Comparison of ENCODE assay signal across 8 cellular contexts in genomic region chr2:156333951-156334495, GRCh38. TPM values are rescaled to one million over a fixed set of nuclear protein-coding genes. Genes with fewer than 3 reads are reported as not detected.
DNase-seq lines count a peak whose midpoint lies in the region; TF ChIP-seq lines count a peak whose summit lies in the region.

No MANE protein-coding gene starts in this region.

- POLR2A ChIA-PET in activated CD4-positive, alpha-beta memory T cell treated with anti-CD3 and anti-CD28 coated beads for 36 hours (lab: Charles Lee): interaction anchor here (1.3 to 4.2 kb wide), 7 partner anchors 7 to 103 kb away, joined by 3 to 39 read pairs (median 11); no protein-coding TSS in a partner anchor

- H3K36me3 Mint-ChIP-seq in activated CD4-positive, alpha-beta memory T cell treated with anti-CD3 and anti-CD28 coated beads for 36 hours: peaks cover 15% of the 10 kb centered on the region

- peak overlapping the region; percentile 75 for H3K4me3 ChIP-seq in HFF-Myc (replicated peaks; ENCODE audit: low read depth, low read length)
- H3K4me3 ChIP-seq in epithelial cell of esophagus (ENCODE audit: low read length): peak overlapping the region; percentile 87
- H3K4me3 ChIP-seq in mucosa of rectum (ENCODE audit: low read length in 2 of 2): peak overlapping the region; percentile 83 to 91
- H3K4me3 ChIP-seq in testis: peak overlapping the region; percentile 69 to 76

- peak overlapping the region; percentile 91 to 97 for H3K9ac ChIP-seq in mucosa of rectum (ENCODE audit: low read depth in 1 of 2, low read length in 2 of 2)

- no peaks in the 10 kb centered on the region for H3K9me3 ChIP-seq in mucosa of rectum (ENCODE audit: control insufficient read depth in 2 of 2, low read length in 2 of 2)
- no peaks in the 10 kb centered on the region for H3K9me3 ChIP-seq in testis

- WGBS in testis, 2 donors: 0% methylated on average over 22 to 47 of the region's 48 CpGs

- no peaks in the 10 kb centered on the region for H3K9me3 Mint-ChIP-seq in activated CD4-positive, alpha-beta memory T cell treated with anti-CD3 and anti-CD28 coated beads for 36 hours

- H3K27me3 Mint-ChIP-seq in activated CD4-positive, alpha-beta memory T cell treated with anti-CD3 and anti-CD28 coated beads for 36 hours: peaks cover 2% of the 10 kb centered on the region

- TF ChIP-seq POLR2A in testis (IDR thresholded peaks at IDR 0.05): no peak

- H3K4me1 Mint-ChIP-seq in activated CD4-positive, alpha-beta memory T cell treated with anti-CD3 and anti-CD28 coated beads for 36 hours (ENCODE audit: low read depth): peaks cover 48% of the 10 kb centered on the region

- H3K27me3 ChIP-seq in mucosa of rectum (ENCODE audit: control insufficient read depth in 2 of 2, insufficient read depth in 2 of 2, low read length in 2 of 2) (peaks cover 0 to 3% of the 10 kb centered on the region in 2 donors), testis (no peaks in the 10 kb centered on the region)

- TF ChIP-seq CTCF in HFF-Myc (IDR thresholded peaks at IDR 0.05; ENCODE audit: low read depth, low read length, missing control alignments) (no peak), epithelial cell of esophagus (IDR thresholded peaks at IDR 0.05; ENCODE audit: insufficient read depth, low read depth, low read length, missing control alignments) (peak; percentile 5), testis (IDR thresholded peaks at IDR 0.05) (no peak)

- peak; percentile 48 to 57 for DNase-seq in activated CD4-positive, alpha-beta T cell treated with anti-CD3 and anti-CD28 coated beads for 4 hours
- no peak for DNase-seq in activated CD4-positive, alpha-beta T cell treated with anti-CD3 and anti-CD28 coated beads for 1 hour
- DNase-seq in HFF-Myc (ENCODE audit: extremely low read depth, low read depth): no peak
- DNase-seq in NCI-H1092 treated with DMSO at 0.1 percent for 48 hours (lab: John Stamatoyannopoulos, UW): peak; percentile 27
- DNase-seq in activated CD4-positive, alpha-beta memory T cell treated with anti-CD3 and anti-CD28 coated beads for 36 hours: peak; percentile 81
- no peak for DNase-seq in epithelial cell of esophagus (ENCODE audit: low read depth)
- DNase-seq in testis: peak; percentile 48

- H3K36me3 ChIP-seq in mucosa of rectum (ENCODE audit: control insufficient read depth in 2 of 2, insufficient read depth in 2 of 2, low read length in 2 of 2) (peaks cover 0 to 3% of the 10 kb centered on the region in 2 donors), testis (ENCODE audit: low read depth, missing control alignments) (no peaks in the 10 kb centered on the region)

- peak overlapping the region; percentile 94 for H3K4me3 Mint-ChIP-seq in activated CD4-positive, alpha-beta memory T cell treated with anti-CD3 and anti-CD28 coated beads for 36 hours

- CTCF ChIA-PET in activated CD4-positive, alpha-beta memory T cell treated with anti-CD3 and anti-CD28 coated beads for 36 hours (lab: Charles Lee): interaction anchor here (0.8 to 5.5 kb wide), 11 partner anchors 10 to 956 kb away, joined by 3 to 62 read pairs (median 4); no protein-coding TSS in a partner anchor

- peaks cover 19 to 24% of the 10 kb centered on the region in 2 donors for H3K4me1 ChIP-seq in mucosa of rectum (ENCODE audit: control insufficient read depth in 2 of 2, insufficient read depth in 2 of 2, low read length in 2 of 2)
- H3K4me1 ChIP-seq in testis: peaks cover 2% of the 10 kb centered on the region

- intact Hi-C loops in activated CD4-positive, alpha-beta memory T cell treated with anti-CD3 and anti-CD28 coated beads for 36 hours (cut with micrococcal nuclease): loop anchor here (2.0 to 5.0 kb wide), 4 partner anchors 558 to 1565 kb away; no protein-coding TSS in a partner anchor
- intact Hi-C loops in testis (cut with DNase I; ENCODE audit: low total_unique reads): no loop called here

- peak overlapping the region; percentile 98 to 99 for H3K27ac ChIP-seq in mucosa of rectum (ENCODE audit: low read depth in 2 of 2, low read length in 2 of 2)
- peak overlapping the region; percentile 91 to 98 for H3K27ac ChIP-seq in testis

- H3K27ac Mint-ChIP-seq in activated CD4-positive, alpha-beta memory T cell treated with anti-CD3 and anti-CD28 coated beads for 36 hours: peak overlapping the region; percentile 97

RNA-seq across cellular contexts. Expression of gene NR4A2, which starts 1.5 kb away (rescaled TPM):
- 10 to 100 TPM in 1 of 2 experiments, 1 to 10 TPM in 1; 9.3 to 10.0 TPM for total RNA-seq in activated CD4-positive, alpha-beta memory T cell treated with anti-CD3 and anti-CD28 coated beads for 36 hours
- 1 to 10 TPM; 3.2 to 3.9 TPM for total RNA-seq in testis
- polyA plus RNA-seq in testis (ENCODE audit: insufficient read depth, low read depth, low replicate concordance): 9.5 TPM

Comparison
In these comparisons a context has a peak if more than half of its experiments do, and no peak if none do; other contexts are left out.
1. DNase-seq: peak in activated CD4-positive, alpha-beta T cell treated with anti-CD3 and anti-CD28 coated beads for 4 hours (2 of 2), NCI-H1092 treated with DMSO at 0.1 percent for 48 hours (single experiment), activated CD4-positive, alpha-beta memory T cell treated with anti-CD3 and anti-CD28 coated beads for 36 hours (single experiment) and testis (single experiment); none in activated CD4-positive, alpha-beta T cell treated with anti-CD3 and anti-CD28 coated beads for 1 hour (single experiment), HFF-Myc (single experiment) and epithelial cell of esophagus (single experiment).
2. Peak in every context shown above with its lines, with median percentiles within 50 percentile points of each other: H3K4me3 ChIP-seq.